ENCODE assay signal across 14 cellular contexts in the genomic region with DNA sequence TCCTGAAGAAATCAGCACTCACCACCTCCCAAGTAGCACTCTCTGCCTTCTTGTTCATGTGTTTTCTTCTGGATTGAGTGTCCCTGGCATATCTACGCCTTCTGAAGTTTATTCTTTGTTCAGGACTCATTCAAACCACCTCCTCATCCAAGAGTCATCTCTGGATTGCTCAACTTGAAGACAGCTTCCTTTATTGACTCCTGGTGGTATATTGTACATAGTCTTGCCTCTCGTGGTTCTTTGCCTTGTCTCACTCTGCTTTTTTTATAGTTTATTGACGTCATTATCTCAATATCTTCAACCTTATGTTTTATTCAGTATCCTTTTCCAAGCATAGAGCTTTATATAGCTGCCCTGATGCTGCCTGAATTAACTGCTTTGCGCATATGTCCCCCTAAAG.
DNase-seq lines count a peak whose midpoint lies in the region; ATAC-seq and TF ChIP-seq lines count a peak whose summit lies in the region.
"Had no signal": no experiment of that assay in that cellular context is flagged by ENCODE, and none has a peak within 500 bp of the region (broad histone marks: within the 10 kb centered on the region; RNA-seq: fewer than 3 reads in every experiment).

No MANE protein-coding gene starts in this region.

- H3K27me3 Mint-ChIP-seq in stimulated activated naive CD8-positive, alpha-beta T cell treated with anti-CD3 and anti-CD28 coated beads, Interleukin-15, amount 100 ng/mL, for 72 hours: peaks cover 18% of the 10 kb centered on the region

- H3K36me3 ChIP-seq in PC-3 (ENCODE audit: low read depth, low read length) (no peaks in the 10 kb centered on the region), mucosa of descending colon (ENCODE audit: low read depth) (no peaks in the 10 kb centered on the region)
- H3K36me3 ChIP-seq: tibial artery had no signal

- peak overlapping the region; percentile 51 for H3K9ac ChIP-seq in PC-3 (ENCODE audit: low read length)

- peak overlapping the region; percentile 89 for H3K27ac ChIP-seq in PC-3 (ENCODE audit: low read length)
- H3K27ac ChIP-seq: psoas muscle, tibial artery had no signal

- H3K4me3 Mint-ChIP-seq in stimulated activated naive CD8-positive, alpha-beta T cell treated with anti-CD3 and anti-CD28 coated beads, Interleukin-15, amount 100 ng/mL, for 72 hours: no peak overlapping the region
- H3K4me3 Mint-ChIP-seq in stimulated activated effector memory CD8-positive, alpha-beta T cell treated with anti-CD3 and anti-CD28 coated beads, Interleukin-12 subunit alpha, Interleukin-12 subunit beta, amount 100 ng/mL, for 72 hours: no peak overlapping the region
- H3K4me3 Mint-ChIP-seq: activated B cell treated with CpG ODN at 0.5 μM for 24 hours had no signal

- no peaks in the 10 kb centered on the region for H3K79me2 ChIP-seq in PC-3 (ENCODE audit: low read length)

- no peaks in the 10 kb centered on the region for H3F3A ChIP-seq in PC-3 (ENCODE audit: low read length, unreplicated experiment)

- no peaks in the 10 kb centered on the region for H3K9me3 ChIP-seq in PC-3 (ENCODE audit: low read length)
- no peaks in the 10 kb centered on the region for H3K9me3 ChIP-seq in mucosa of descending colon
- H3K9me3 ChIP-seq: psoas muscle, tibial artery had no signal

- H3K4me1 ChIP-seq in PC-3 (ENCODE audit: insufficient read depth, low read length) (peaks cover 41% of the 10 kb centered on the region), mucosa of descending colon (ENCODE audit: low read depth) (no peaks in the 10 kb centered on the region)
- H3K4me1 ChIP-seq: psoas muscle, tibial artery had no signal

- CTCF ChIA-PET in PC-3 (lab: Charles Lee): interaction anchor here (0.6 kb wide), 1 partner anchor 42 kb away, joined by 13 read pairs; no protein-coding TSS in a partner anchor

- peak; percentile 53 for ATAC-seq in stimulated activated naive CD8-positive, alpha-beta T cell treated with anti-CD3 and anti-CD28 coated beads, Interleukin-15, amount 100 ng/mL, for 72 hours
- ATAC-seq in stimulated activated naive CD8-positive, alpha-beta T cell treated with anti-CD3 and anti-CD28 coated beads, Interleukin-15, Interleukin-2, amounts not matched to agents 100 U/mL and 50 U/mL, for 24 hours: no peak
- ATAC-seq in HG02884 (IDR thresholded peaks at IDR 0.05; ENCODE audit: unreplicated experiment) (peak; percentile 42), PC-3 (peak; percentile 51), mucosa of descending colon (no peak)
- peak; percentile 33 for ATAC-seq in stimulated activated effector memory CD8-positive, alpha-beta T cell treated with anti-CD3 and anti-CD28 coated beads, Interleukin-12 subunit alpha, Interleukin-12 subunit beta, amount 100 ng/mL, for 72 hours
- ATAC-seq: psoas muscle had no signal

- intact Hi-C loops in PC-3 (cut with micrococcal nuclease) (no loop called here), mucosa of descending colon (cut with DNase I, micrococcal nuclease) (no loop called here)

- no peak overlapping the region for H3K27ac Mint-ChIP-seq in stimulated activated naive CD8-positive, alpha-beta T cell treated with anti-CD3 and anti-CD28 coated beads, Interleukin-15, amount 100 ng/mL, for 72 hours
- no peak overlapping the region for H3K27ac Mint-ChIP-seq in stimulated activated effector memory CD8-positive, alpha-beta T cell treated with anti-CD3 and anti-CD28 coated beads, Interleukin-12 subunit alpha, Interleukin-12 subunit beta, amount 100 ng/mL, for 72 hours
- H3K27ac Mint-ChIP-seq: activated B cell treated with CpG ODN at 0.5 μM for 24 hours had no signal

- POLR2A ChIA-PET in PC-3 (lab: Charles Lee; ENCODE audit: unreplicated experiment): no interaction called here

- TF ChIP-seq CTCF in PC-3 (conservative IDR thresholded peaks at IDR 0.05; ENCODE audit: low read depth, low read length) (no peak), mucosa of descending colon (IDR thresholded peaks at IDR 0.05) (no peak)

- no peak for DNase-seq in stimulated activated naive CD8-positive, alpha-beta T cell treated with anti-CD3 and anti-CD28 coated beads, Interleukin-15, amount 100 ng/mL, for 72 hours
- no peak for DNase-seq in stimulated activated naive CD8-positive, alpha-beta T cell treated with anti-CD3 and anti-CD28 coated beads, Interleukin-15, Interleukin-2, amounts not matched to agents 100 U/mL and 50 U/mL, for 24 hours
- DNase-seq in PC-3 (peak; percentile 80), NCI-H510A treated with DMSO at 0.1 percent for 48 hours (lab: John Stamatoyannopoulos, UW) (no peak), mucosa of descending colon (no peak), kidney glomerular epithelial cell (lab: John Stamatoyannopoulos, UW) (no peak)
- no peak for DNase-seq in stimulated activated effector memory CD8-positive, alpha-beta T cell treated with anti-CD3 and anti-CD28 coated beads, Interleukin-12 subunit alpha, Interleukin-12 subunit beta, amount 100 ng/mL, for 72 hours (ENCODE audit: low spot score in 2 of 2)
- DNase-seq: activated B cell treated with CpG ODN at 0.5 μM for 24 hours; activated effector memory CD4-positive, alpha-beta T cell treated with Interleukin-2 at 50 U/mL for 16 hours; NCI-H1417; psoas muscle; tibial artery had no signal

- peak overlapping the region; percentile 37; the same call in 1 of the 2 replicates for H2AFZ ChIP-seq in PC-3 (ENCODE audit: low read length)

- no peaks in the 10 kb centered on the region for H3K36me3 Mint-ChIP-seq in stimulated activated effector memory CD8-positive, alpha-beta T cell treated with anti-CD3 and anti-CD28 coated beads, Interleukin-12 subunit alpha, Interleukin-12 subunit beta, amount 100 ng/mL, for 72 hours

- H3K9me2 ChIP-seq in PC-3 (replicated peaks; ENCODE audit: low read length): no peaks in the 10 kb centered on the region

- no peak overlapping the region for H3K4me3 ChIP-seq in PC-3 (ENCODE audit: low read length)
- no peak overlapping the region for H3K4me3 ChIP-seq in mucosa of descending colon
- H3K4me3 ChIP-seq: lung, psoas muscle, tibial artery had no signal

- BruUV-seq in PC-3 (replicated peaks; lab: Mats Ljungman, UMichigan): no TSS peak

- no peaks in the 10 kb centered on the region for H3K9me3 Mint-ChIP-seq in stimulated activated naive CD8-positive, alpha-beta T cell treated with anti-CD3 and anti-CD28 coated beads, Interleukin-15, amount 100 ng/mL, for 72 hours
- no peaks in the 10 kb centered on the region for H3K9me3 Mint-ChIP-seq in stimulated activated effector memory CD8-positive, alpha-beta T cell treated with anti-CD3 and anti-CD28 coated beads, Interleukin-12 subunit alpha, Interleukin-12 subunit beta, amount 100 ng/mL, for 72 hours
- H3K9me3 Mint-ChIP-seq: activated B cell treated with CpG ODN at 0.5 μM for 24 hours had no signal

- H4K20me1 ChIP-seq in PC-3 (ENCODE audit: low read length): no peaks in the 10 kb centered on the region

- peak overlapping the region; percentile 61 for H3K4me2 ChIP-seq in PC-3 (ENCODE audit: low read length)

- H3K27me3 ChIP-seq in PC-3 (ENCODE audit: low read length): no peaks in the 10 kb centered on the region

- H3K4me1 Mint-ChIP-seq in stimulated activated naive CD8-positive, alpha-beta T cell treated with anti-CD3 and anti-CD28 coated beads, Interleukin-15, amount 100 ng/mL, for 72 hours: peaks cover 6% of the 10 kb centered on the region
- H3K4me1 Mint-ChIP-seq in stimulated activated effector memory CD8-positive, alpha-beta T cell treated with anti-CD3 and anti-CD28 coated beads, Interleukin-12 subunit alpha, Interleukin-12 subunit beta, amount 100 ng/mL, for 72 hours: no peaks in the 10 kb centered on the region
- H3K4me1 Mint-ChIP-seq: activated B cell treated with CpG ODN at 0.5 μM for 24 hours had no signal

Comparison
In these comparisons a context has a peak if more than half of its experiments do, and no peak if none do; other contexts are left out.
1. ATAC-seq: peak in stimulated activated naive CD8-positive, alpha-beta T cell treated with anti-CD3 and anti-CD28 coated beads, Interleukin-15, amount 100 ng/mL, for 72 hours (single experiment), HG02884 (single experiment), PC-3 (single experiment) and stimulated activated effector memory CD8-positive, alpha-beta T cell treated with anti-CD3 and anti-CD28 coated beads, Interleukin-12 subunit alpha, Interleukin-12 subunit beta, amount 100 ng/mL, for 72 hours (single experiment); none in stimulated activated naive CD8-positive, alpha-beta T cell treated with anti-CD3 and anti-CD28 coated beads, Interleukin-15, Interleukin-2, amounts not matched to agents 100 U/mL and 50 U/mL, for 24 hours (single experiment) and mucosa of descending colon (single experiment).